In the genomic region with DNA sequence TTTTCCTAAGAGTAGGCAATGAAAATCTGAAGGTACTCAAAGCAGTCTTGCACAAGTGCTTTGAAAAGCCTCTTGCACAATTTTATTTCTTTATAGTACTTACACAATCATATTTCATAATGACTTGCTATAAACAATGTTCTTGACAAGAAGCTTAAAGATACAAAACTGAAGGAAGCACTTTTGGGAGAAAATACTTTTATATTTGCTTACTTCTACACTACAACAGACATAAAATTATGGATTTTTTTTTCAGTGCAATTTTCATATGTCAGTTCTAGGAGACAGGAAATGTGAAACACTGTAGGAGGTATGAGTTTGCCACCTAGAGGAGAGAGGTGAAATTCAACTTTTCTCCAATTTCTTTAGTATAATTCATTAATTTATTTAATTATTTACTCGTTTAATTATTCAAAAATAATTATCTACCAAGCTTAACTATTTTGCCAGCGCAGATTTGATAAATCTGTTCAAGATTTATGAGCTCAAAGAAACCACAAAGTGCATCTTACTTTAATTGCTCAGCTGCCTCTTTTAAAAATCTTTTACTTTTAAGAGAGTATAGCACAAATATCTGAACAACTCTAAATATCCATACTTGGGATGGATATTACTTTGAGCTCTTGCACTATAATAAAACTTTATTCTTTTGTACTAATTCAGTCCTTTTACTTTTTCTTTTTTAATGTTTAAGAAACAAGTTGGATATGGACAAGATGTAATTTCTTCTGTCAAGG, we compare ENCODE assay signal across 8 cellular contexts. TPM values are rescaled to one million over a fixed set of nuclear protein-coding genes. Genes with fewer than 3 reads are reported as not detected.
DNase-seq lines count a peak whose midpoint lies in the region; ATAC-seq, FAIRE-seq and TF ChIP-seq lines count a peak whose summit lies in the region.

No MANE protein-coding gene starts in this region.

- H3K4me2 ChIP-seq in KMS-11: peak overlapping the region; percentile 58

- WGBS in lung, 2 donors: 25 to 49% methylated on average over 2 of the region's 2 CpGs

- ATAC-seq in lung (ENCODE audit: insufficient read depth, low FRiP score) (no peak), GM21786 (IDR thresholded peaks at IDR 0.05; ENCODE audit: unreplicated experiment) (no peak), GM18498 (IDR thresholded peaks at IDR 0.05; ENCODE audit: unreplicated experiment) (no peak), HG03439 (IDR thresholded peaks at IDR 0.05; ENCODE audit: unreplicated experiment) (no peak)

- no peaks in the 10 kb centered on the region for H4K20me1 ChIP-seq in KMS-11 (ENCODE audit: insufficient read depth)

- TF ChIP-seq POLR2A in H54 (IDR thresholded peaks at IDR 0.05; ENCODE audit: low read depth, low read length): no peak

- H3K27ac ChIP-seq in KMS-11 (no peak overlapping the region; the same call in 1 of the 2 replicates), lung (ENCODE audit: low read depth in 1 of 2, low read length in 1 of 2) (no peak overlapping the region)

- TF ChIP-seq CTCF in GM06990 (IDR thresholded peaks at IDR 0.05; ENCODE audit: insufficient read depth, low read length, poor library complexity, severe bottlenecking) (peak; percentile 43), KMS-11 (conservative IDR thresholded peaks at IDR 0.05; ENCODE audit: low read depth, low read length) (peak; percentile 65; the same call in 1 of the 2 replicates), lung (IDR thresholded peaks at IDR 0.05; ENCODE audit: control extremely low read depth, extremely low read depth) (peak; percentile 12)

- no peaks in the 10 kb centered on the region for H3K36me3 ChIP-seq in GM06990 (ENCODE audit: control insufficient read depth, insufficient read depth, low read length)
- H3K36me3 ChIP-seq in KMS-11 (ENCODE audit: insufficient read depth): no peaks in the 10 kb centered on the region
- no peaks in the 10 kb centered on the region for H3K36me3 ChIP-seq in lung (ENCODE audit: control insufficient read depth in 2 of 2, insufficient read depth in 2 of 2, low read length in 2 of 2)

- no peak for FAIRE-seq in H54 (lab: Jason Lieb, UNC)

- H3K9ac ChIP-seq in KMS-11: no peak overlapping the region

- no peaks in the 10 kb centered on the region for H3K79me2 ChIP-seq in KMS-11 (ENCODE audit: insufficient read depth, low read depth)

- H3K4me1 ChIP-seq in KMS-11 (ENCODE audit: low read depth, poor library complexity, severe bottlenecking) (peaks cover 89% of the 10 kb centered on the region), lung (ENCODE audit: control insufficient read depth in 2 of 2, insufficient read depth in 2 of 2, low read length in 2 of 2) (no peaks in the 10 kb centered on the region)

- H3K9me3 ChIP-seq in lung (ENCODE audit: control insufficient read depth in 2 of 2, insufficient read depth in 1 of 2, low read length in 1 of 2): no peaks in the 10 kb centered on the region

- no peak for DNase-seq in GM06990 (ENCODE audit: extremely low read depth, insufficient read length)
- peak; percentile 41 for DNase-seq in astrocyte of the hippocampus (ENCODE audit: low read depth, low spot score)
- no peak for DNase-seq in lung (ENCODE audit: low spot score)
- no peak for DNase-seq in H54 (ENCODE audit: insufficient read length, low spot score)

- H3K4me3 ChIP-seq in GM06990 (replicated peaks; ENCODE audit: low read depth, low read length) (no peak overlapping the region), KMS-11 (IDR thresholded peaks at IDR 0.05; ENCODE audit: insufficient read depth, low read depth, low read length) (no peak overlapping the region), lung (no peak overlapping the region)

- H2AFZ ChIP-seq in KMS-11 (ENCODE audit: low read depth): no peak overlapping the region

- no peaks in the 10 kb centered on the region for H3K27me3 ChIP-seq in GM06990 (replicated peaks; ENCODE audit: control insufficient read depth, insufficient read depth, low read length)
- H3K27me3 ChIP-seq in KMS-11 (ENCODE audit: insufficient read depth, low read depth): no peaks in the 10 kb centered on the region
- no peaks in the 10 kb centered on the region for H3K27me3 ChIP-seq in lung (ENCODE audit: control insufficient read depth, insufficient read depth)

RNA-seq across cellular contexts. Expression of gene CDKN2B, which starts 29.0 kb away (rescaled TPM):
- 10 to 100 TPM in 1 of 2 donors, 1 to 10 TPM in 1; 5.5 to 16.1 TPM for total RNA-seq in lung
- polyA plus RNA-seq in lung: 10 to 100 TPM in 1 of 2 donors, 1 to 10 TPM in 1; 9.3 to 13.1 TPM

RNA-seq across cellular contexts. Expression of gene CDKN2B-AS1, which starts 43.5 kb away (rescaled TPM):
- 1 to 10 TPM in 1 of 2 donors, under 1 TPM in 1; 0.57 to 1.2 TPM for total RNA-seq in lung
- polyA plus RNA-seq in lung: under 1 TPM; 0.32 to 0.61 TPM

RNA-seq across cellular contexts. Expression of gene CDKN2A, which starts 43.9 kb away (rescaled TPM):
- total RNA-seq in lung: 1 to 10 TPM in 1 of 2 donors, under 1 TPM in 1; 0.54 to 4.8 TPM
- 1 to 10 TPM; 1.0 to 1.2 TPM for polyA plus RNA-seq in lung

Comparison
In these comparisons a context has a peak if more than half of its experiments do, and no peak if none do; other contexts are left out.
1. CTCF ChIP-seq: peak in every context shown above with its lines; median percentile 65 in KMS-11; 43 in GM06990; 12 in lung.